9 cellular contexts compared by ENCODE assay signal in genomic region chr4:14608630-14609029, GRCh38.
"Had no signal": no experiment of that assay in that cellular context is flagged by ENCODE, and none has a peak within 500 bp of the region (broad histone marks: within the 10 kb centered on the region; RNA-seq: fewer than 3 reads in every experiment).

No MANE protein-coding gene starts in this region.

- DNase-seq: H9, HCEC 1CT, IMR-90, KG1 had no signal

- H3K4me3 ChIP-seq: GM23338, K562 had no signal

- FAIRE-seq: H1, H54, K562 had no signal

- ATAC-seq: GM23338, K562 had no signal

- H3K27ac ChIP-seq: HL-60 had no signal
